Comparison of ENCODE assay signal across 13 cellular contexts in the genomic region with DNA sequence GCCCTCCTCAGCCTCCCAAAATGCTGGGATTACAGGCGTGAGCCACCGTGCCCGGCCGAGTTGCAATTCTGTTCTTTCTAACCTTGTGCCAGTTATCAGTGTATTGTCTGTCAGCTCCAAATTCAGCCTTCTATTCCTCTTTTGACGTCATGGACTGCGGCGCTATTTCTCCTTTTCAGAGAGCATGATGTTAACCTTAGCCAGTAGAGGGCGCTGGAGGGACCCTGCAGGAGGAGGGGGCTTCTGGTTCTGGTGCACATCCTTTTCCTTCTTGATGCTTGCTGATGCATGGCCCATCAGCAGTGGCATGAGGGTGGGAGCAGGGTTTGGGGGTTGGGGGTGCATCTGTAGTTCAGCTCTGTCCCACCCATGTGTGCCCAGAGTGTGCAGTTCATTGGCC.
DNase-seq lines count a peak whose midpoint lies in the region; ATAC-seq and TF ChIP-seq lines count a peak whose summit lies in the region.
"Had no signal": no experiment of that assay in that cellular context is flagged by ENCODE, and none has a peak within 500 bp of the region (broad histone marks: within the 10 kb centered on the region; RNA-seq: fewer than 3 reads in every experiment).

No MANE protein-coding gene starts in this region.

- POLR2A ChIA-PET in HEK293T (lab: Yijun Ruan, JAX) = no interaction called here

- no peak for ATAC-seq in stimulated activated naive CD8-positive, alpha-beta T cell treated with anti-CD3 and anti-CD28 coated beads, Interleukin-15, Interleukin-2, amounts not matched to agents 100 U/mL and 50 U/mL, for 24 hours
- ATAC-seq: stimulated activated naive CD8-positive, alpha-beta T cell treated with anti-CD3 and anti-CD28 coated beads, Interleukin-15, amount 100 ng/mL, for 72 hours had no signal

- no peak overlapping the region for H3K27ac ChIP-seq in WERI-Rb-1

- no peaks in the 10 kb centered on the region for H3K9me3 ChIP-seq in WERI-Rb-1 (ENCODE audit: severe bottlenecking)

- H3K27me3 ChIP-seq in WERI-Rb-1 (ENCODE audit: insufficient read depth, low read depth, severe bottlenecking) = no peaks in the 10 kb centered on the region

- intact Hi-C loops in posterior vena cava (cut with DNase I) = no loop called here

- no peak overlapping the region for H3K27ac Mint-ChIP-seq in activated naive CD4-positive, alpha-beta T cell treated with anti-CD3 and anti-CD28 coated beads, Interleukin-2, amount 10 ng/mL, durations not matched to agents 7 days and 5 days
- H3K27ac Mint-ChIP-seq: T-helper 2 cell treated with Interferon-gamma antibody and Interleukin-4, amounts not matched to agents 5 μg/mL and 100 μg/mL, for 36 hours had no signal

- TF ChIP-seq CTCF in WERI-Rb-1 (IDR thresholded peaks at IDR 0.05; ENCODE audit: low read depth, low read length) = peak; percentile 76

- H3K36me3 Mint-ChIP-seq in activated naive CD4-positive, alpha-beta T cell treated with anti-CD3 and anti-CD28 coated beads, Interleukin-2, amount 10 ng/mL, durations not matched to agents 7 days and 5 days = no peaks in the 10 kb centered on the region

- H3K27me3 Mint-ChIP-seq in activated naive CD4-positive, alpha-beta T cell treated with anti-CD3 and anti-CD28 coated beads, Interleukin-2, amount 10 ng/mL, durations not matched to agents 7 days and 5 days = no peaks in the 10 kb centered on the region
- H3K27me3 Mint-ChIP-seq: stimulated activated naive CD8-positive, alpha-beta T cell treated with anti-CD3 and anti-CD28 coated beads, Interleukin-15, amount 100 ng/mL, for 72 hours had no signal

- DNase-seq in activated naive CD4-positive, alpha-beta T cell treated with anti-CD3 and anti-CD28 coated beads, Interleukin-2, amount 10 ng/mL, durations not matched to agents 7 days and 5 days = peak; percentile 23
- no peak for DNase-seq in activated naive CD4-positive, alpha-beta T cell treated with Interleukin-2 at 50 U/mL for 16 hours
- DNase-seq in HEK293T (ENCODE audit: extremely low spot score) (peak; percentile 27), WERI-Rb-1 (peak; percentile 51), ureter (ENCODE audit: low spot score) (no peak), posterior vena cava (ENCODE audit: low spot score) (no peak), HuH-7.5 (ENCODE audit: low spot score) (no peak)
- peak; percentile 4 for DNase-seq in stimulated activated naive CD8-positive, alpha-beta T cell treated with anti-CD3 and anti-CD28 coated beads, Interleukin-15, Interleukin-2, amounts not matched to agents 100 U/mL and 50 U/mL, for 24 hours
- DNase-seq: NCI-H2029; OCI-M1; stimulated activated CD4-positive, alpha-beta T cell treated with anti-CD3 and anti-CD28 coated beads, Interleukin-4, amount 100 ng/mL, for 24 hours had no signal

- no peak overlapping the region for H3K4me3 ChIP-seq in WERI-Rb-1 (ENCODE audit: low read depth, low read length)

- no peak overlapping the region for H3K4me3 Mint-ChIP-seq in activated naive CD4-positive, alpha-beta T cell treated with anti-CD3 and anti-CD28 coated beads, Interleukin-2, amount 10 ng/mL, durations not matched to agents 7 days and 5 days
- H3K4me3 Mint-ChIP-seq: stimulated activated naive CD8-positive, alpha-beta T cell treated with anti-CD3 and anti-CD28 coated beads, Interleukin-15, amount 100 ng/mL, for 72 hours; T-helper 2 cell treated with Interferon-gamma antibody and Interleukin-4, amounts not matched to agents 5 μg/mL and 100 μg/mL, for 36 hours had no signal

- no peaks in the 10 kb centered on the region for H3K9me3 Mint-ChIP-seq in activated naive CD4-positive, alpha-beta T cell treated with anti-CD3 and anti-CD28 coated beads, Interleukin-2, amount 10 ng/mL, durations not matched to agents 7 days and 5 days
- H3K9me3 Mint-ChIP-seq: stimulated activated naive CD8-positive, alpha-beta T cell treated with anti-CD3 and anti-CD28 coated beads, Interleukin-15, amount 100 ng/mL, for 72 hours; T-helper 2 cell treated with Interferon-gamma antibody and Interleukin-4, amounts not matched to agents 5 μg/mL and 100 μg/mL, for 36 hours had no signal

- H3K4me1 Mint-ChIP-seq in activated naive CD4-positive, alpha-beta T cell treated with anti-CD3 and anti-CD28 coated beads, Interleukin-2, amount 10 ng/mL, durations not matched to agents 7 days and 5 days = no peaks in the 10 kb centered on the region
- H3K4me1 Mint-ChIP-seq: stimulated activated naive CD8-positive, alpha-beta T cell treated with anti-CD3 and anti-CD28 coated beads, Interleukin-15, amount 100 ng/mL, for 72 hours had no signal

- no peaks in the 10 kb centered on the region for H3K36me3 ChIP-seq in WERI-Rb-1

- CTCF ChIA-PET in activated naive CD4-positive, alpha-beta T cell treated with anti-CD3 and anti-CD28 coated beads, Interleukin-2, amount 10 ng/mL, durations not matched to agents 7 days and 5 days (lab: Charles Lee) = interaction anchor here (0.9 kb wide), 1 partner anchor 17 kb away, joined by 4 read pairs; no protein-coding TSS in a partner anchor
- CTCF ChIA-PET in HEK293T (lab: Yijun Ruan, JAX) = interaction anchor here (0.6 kb wide), 1 partner anchor 552 kb away, joined by 3 read pairs; no protein-coding TSS in a partner anchor

TF ChIP-seq in HEK293T, 16 proteins besides CTCF, POLR2A, EP300 and RAD21:
- TF ChIP-seq CTBP1 (IDR thresholded peaks at IDR 0.05; ENCODE audit: borderline replicate concordance) (no peak), FOXM1 (IDR thresholded peaks at IDR 0.05; ENCODE audit: borderline replicate concordance) (no peak), SUZ12 (IDR thresholded peaks at IDR 0.05) (no peak), ZNF384 (IDR thresholded peaks at IDR 0.05) (no peak), LEF1 (IDR thresholded peaks at IDR 0.05; ENCODE audit: borderline replicate concordance) (no peak), TARDBP (IDR thresholded peaks at IDR 0.05) (no peak), HDGF (IDR thresholded peaks at IDR 0.05; ENCODE audit: borderline replicate concordance) (no peak), L3MBTL2 (conservative IDR thresholded peaks at IDR 0.05) (no peak), SP1 (IDR thresholded peaks at IDR 0.05) (no peak), FOXK2 (IDR thresholded peaks at IDR 0.05) (no peak), BHLHE40 (IDR thresholded peaks at IDR 0.05; ENCODE audit: borderline replicate concordance) (no peak)
- TF ChIP-seq, protein P1, sequence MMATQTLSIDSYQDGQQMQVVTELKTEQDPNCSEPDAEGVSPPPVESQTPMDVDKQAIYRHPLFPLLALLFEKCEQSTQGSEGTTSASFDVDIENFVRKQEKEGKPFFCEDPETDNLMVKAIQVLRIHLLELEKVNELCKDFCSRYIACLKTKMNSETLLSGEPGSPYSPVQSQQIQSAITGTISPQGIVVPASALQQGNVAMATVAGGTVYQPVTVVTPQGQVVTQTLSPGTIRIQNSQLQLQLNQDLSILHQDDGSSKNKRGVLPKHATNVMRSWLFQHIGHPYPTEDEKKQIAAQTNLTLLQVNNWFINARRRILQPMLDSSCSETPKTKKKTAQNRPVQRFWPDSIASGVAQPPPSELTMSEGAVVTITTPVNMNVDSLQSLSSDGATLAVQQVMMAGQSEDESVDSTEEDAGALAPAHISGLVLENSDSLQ (IDR thresholded peaks at IDR 0.05) = no peak

Comparison
In these comparisons a context has a peak if more than half of its experiments do, and no peak if none do; other contexts are left out.
1. DNase-seq: peak in activated naive CD4-positive, alpha-beta T cell treated with anti-CD3 and anti-CD28 coated beads, Interleukin-2, amount 10 ng/mL, durations not matched to agents 7 days and 5 days (single experiment), HEK293T (single experiment), WERI-Rb-1 (single experiment) and stimulated activated naive CD8-positive, alpha-beta T cell treated with anti-CD3 and anti-CD28 coated beads, Interleukin-15, Interleukin-2, amounts not matched to agents 100 U/mL and 50 U/mL, for 24 hours (single experiment); none in activated naive CD4-positive, alpha-beta T cell treated with Interleukin-2 at 50 U/mL for 16 hours (single experiment), ureter (single experiment), posterior vena cava (single experiment) and HuH-7.5 (single experiment).